Comparison of ENCODE assay signal across 8 cellular contexts in the genomic region with DNA sequence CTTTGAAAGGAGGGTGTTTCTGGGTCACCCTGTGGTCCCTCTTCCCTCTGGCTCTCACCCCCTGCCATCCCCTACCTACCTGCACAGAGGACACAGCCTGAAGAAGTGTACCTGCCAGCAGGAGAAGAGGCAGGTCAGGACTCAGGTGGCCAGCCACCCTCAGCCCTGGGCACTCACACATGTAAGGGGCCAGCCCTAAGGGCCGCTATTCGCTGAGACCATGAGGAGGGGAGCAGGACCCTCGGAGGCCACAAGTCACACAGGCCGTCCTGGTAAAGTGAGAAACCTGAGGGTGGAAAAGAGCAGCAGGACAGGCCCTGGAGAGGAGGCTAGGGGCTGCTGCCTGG. TPM values are rescaled to one million over a fixed set of nuclear protein-coding genes. Genes with fewer than 3 reads are reported as not detected.
DNase-seq lines count a peak whose midpoint lies in the region; ATAC-seq and TF ChIP-seq lines count a peak whose summit lies in the region.

No MANE protein-coding gene starts in this region.

- CTCF ChIA-PET in CD4-positive, alpha-beta memory T cell (lab: Charles Lee; ENCODE audit: partially characterized antibody): interaction anchor here (0.7 to 3.3 kb wide), 7 partner anchors 15 to 56 kb away, joined by 3 to 54 read pairs (median 5); partner anchors contain the start of genes SH3BP5L and ZNF672

- no peak for ATAC-seq in HG03025 (IDR thresholded peaks at IDR 0.05; ENCODE audit: low FRiP score, unreplicated experiment)

- H3K27ac ChIP-seq in CD4-positive, alpha-beta memory T cell (ENCODE audit: low read depth, low read length): peak overlapping the region; percentile 58
- peak overlapping the region; percentile 90 for H3K27ac ChIP-seq in HL-60 (replicated peaks)
- H3K27ac ChIP-seq in colonic mucosa: peak overlapping the region; percentile 77

- peak overlapping the region; percentile 74 to 83 for H3K9ac ChIP-seq in colonic mucosa (ENCODE audit: low read depth in 2 of 2, low read length in 2 of 2)

- H3K9me3 Mint-ChIP-seq in CD4-positive, alpha-beta memory T cell: no peaks in the 10 kb centered on the region
- H3K9me3 Mint-ChIP-seq in nephron: no peaks in the 10 kb centered on the region

- peaks cover 34 to 52% (median 38%) of the 10 kb centered on the region in 4 donors for H3K4me1 Mint-ChIP-seq in CD4-positive, alpha-beta memory T cell
- peaks cover 18% of the 10 kb centered on the region for H3K4me1 Mint-ChIP-seq in nephron

- DNase-seq in CD4-positive, alpha-beta memory T cell: no peak
- DNase-seq in HL-60 (ENCODE audit: low read depth in 1 of 2, low spot score in 1 of 2) (no peak), colonic mucosa (no peak), H4 (ENCODE audit: low spot score) (no peak), LoVo (ENCODE audit: low spot score) (no peak), iPS-NIHi7 (ENCODE audit: extremely low spot score) (no peak)

- TF ChIP-seq CTCF in HL-60 (IDR thresholded peaks at IDR 0.05; ENCODE audit: insufficient read depth, low read length) (no peak), colonic mucosa (IDR thresholded peaks at IDR 0.05) (no peak), nephron (IDR thresholded peaks at IDR 0.05; ENCODE audit: unreplicated experiment in 3 of 3) (no peak)

- H3K4me3 ChIP-seq in CD4-positive, alpha-beta memory T cell (ENCODE audit: low read length in 2 of 2): peak overlapping the region; percentile 66
- H3K4me3 ChIP-seq in HL-60 (replicated peaks; ENCODE audit: insufficient read depth, low read length) (peak overlapping the region; percentile 55), colonic mucosa (peak overlapping the region; percentile 59)

- H3K36me3 ChIP-seq in CD4-positive, alpha-beta memory T cell (ENCODE audit: insufficient read depth, low read length): no peaks in the 10 kb centered on the region
- H3K36me3 ChIP-seq in colonic mucosa: no peaks in the 10 kb centered on the region

- POLR2A ChIA-PET in CD4-positive, alpha-beta memory T cell (lab: Charles Lee; ENCODE audit: partially characterized antibody): interaction anchor here (1.0 to 9.6 kb wide), 5 partner anchors 11 to 48 kb away, joined by 4 to 210 read pairs (median 60); partner anchors contain the start of genes PGBD2, SH3BP5L and ZNF672

- H3K27me3 ChIP-seq in CD4-positive, alpha-beta memory T cell (ENCODE audit: insufficient read depth, low read length): no peaks in the 10 kb centered on the region
- H3K27me3 ChIP-seq in HL-60 (ENCODE audit: insufficient read depth, poor library complexity, severe bottlenecking) (no peaks in the 10 kb centered on the region), colonic mucosa (no peaks in the 10 kb centered on the region)

- H3K4me3 Mint-ChIP-seq in CD4-positive, alpha-beta memory T cell: peak overlapping the region; percentile 84 to 93 (median 89)
- H3K4me3 Mint-ChIP-seq in nephron: peak overlapping the region; percentile 89 to 95 (median 94)

- H3K27me3 Mint-ChIP-seq in CD4-positive, alpha-beta memory T cell: no peaks in the 10 kb centered on the region
- peaks cover 4% of the 10 kb centered on the region for H3K27me3 Mint-ChIP-seq in nephron (ENCODE audit: low read depth)

- peaks cover 54% of the 10 kb centered on the region for H3K4me1 ChIP-seq in CD4-positive, alpha-beta memory T cell (ENCODE audit: insufficient read depth, low read length)
- H3K4me1 ChIP-seq in colonic mucosa: peaks cover 5% of the 10 kb centered on the region

- peak overlapping the region in 6 of 7 donors; percentile 64 to 98 (median 97) for H3K27ac Mint-ChIP-seq in CD4-positive, alpha-beta memory T cell
- H3K27ac Mint-ChIP-seq in nephron: peak overlapping the region; percentile 89 to 97 (median 97)

- H3K9me3 ChIP-seq in CD4-positive, alpha-beta memory T cell (ENCODE audit: control insufficient read depth in 1 of 2, low read length in 2 of 2): no peaks in the 10 kb centered on the region
- no peaks in the 10 kb centered on the region for H3K9me3 ChIP-seq in colonic mucosa

- intact Hi-C loops in CD4-positive, alpha-beta memory T cell (cut with micrococcal nuclease): no loop called here
- intact Hi-C loops in colonic mucosa (cut with DNase I): no loop called here

- peaks cover 5 to 6% of the 10 kb centered on the region in 2 donors for H3K36me3 Mint-ChIP-seq in CD4-positive, alpha-beta memory T cell
- H3K36me3 Mint-ChIP-seq in nephron (ENCODE audit: low read depth): peaks cover 14% of the 10 kb centered on the region

RNA-seq across cellular contexts. Expression of gene ZNF692, which starts 1.2 kb away (rescaled TPM):
- total RNA-seq in CD4-positive, alpha-beta memory T cell: 10 to 100 TPM; 70.8 to 74.8 TPM
- polyA plus RNA-seq in CD4-positive, alpha-beta memory T cell: 10 to 100 TPM; 10.9 to 13.0 TPM
- total RNA-seq in colonic mucosa: 10 to 100 TPM; 20.9 to 46.9 TPM
- 5.2 and 5.3 TPM in 2 replicates for total RNA-seq in H4 (2014; rRNA removed; shearing (Covaris generic))

RNA-seq across cellular contexts. Expression of gene ZNF672, which starts 19.7 kb away (rescaled TPM):
- 10 to 100 TPM; 39.7 to 42.8 TPM for total RNA-seq in CD4-positive, alpha-beta memory T cell
- polyA plus RNA-seq in CD4-positive, alpha-beta memory T cell: 10 to 100 TPM; 12.4 to 29.2 TPM
- 10 to 100 TPM; 27.8 to 57.4 TPM for total RNA-seq in colonic mucosa
- 14.4 and 14.7 TPM in 2 replicates for total RNA-seq in H4 (2014; rRNA removed; shearing (Covaris generic))

RNA-seq across cellular contexts. Expression of gene SH3BP5L, which starts 32.0 kb away (rescaled TPM):
- 10 to 100 TPM; 40.9 to 43.4 TPM for total RNA-seq in CD4-positive, alpha-beta memory T cell
- polyA plus RNA-seq in CD4-positive, alpha-beta memory T cell: 1 to 10 TPM in 1 of 2 donors, under 1 TPM in 1; 0.77 to 4.4 TPM
- total RNA-seq in colonic mucosa: 10 to 100 TPM; 24.2 to 30.5 TPM
- total RNA-seq in H4 (2014; rRNA removed; shearing (Covaris generic)): 9.1 and 10.0 TPM in 2 replicates

RNA-seq across cellular contexts. Expression of gene PGBD2, which starts 48.3 kb away (rescaled TPM):
- total RNA-seq in CD4-positive, alpha-beta memory T cell: 10 to 100 TPM; 18.3 to 19.6 TPM
- 10 to 100 TPM in 1 of 2 donors, 1 to 10 TPM in 1; 7.3 to 10.9 TPM for polyA plus RNA-seq in CD4-positive, alpha-beta memory T cell
- 1 to 10 TPM; 7.2 to 8.4 TPM for total RNA-seq in colonic mucosa
- 8.3 and 9.6 TPM in 2 replicates for total RNA-seq in H4 (2014; rRNA removed; shearing (Covaris generic))
